ENCODE assay signal across 12 cellular contexts in the genomic region with DNA sequence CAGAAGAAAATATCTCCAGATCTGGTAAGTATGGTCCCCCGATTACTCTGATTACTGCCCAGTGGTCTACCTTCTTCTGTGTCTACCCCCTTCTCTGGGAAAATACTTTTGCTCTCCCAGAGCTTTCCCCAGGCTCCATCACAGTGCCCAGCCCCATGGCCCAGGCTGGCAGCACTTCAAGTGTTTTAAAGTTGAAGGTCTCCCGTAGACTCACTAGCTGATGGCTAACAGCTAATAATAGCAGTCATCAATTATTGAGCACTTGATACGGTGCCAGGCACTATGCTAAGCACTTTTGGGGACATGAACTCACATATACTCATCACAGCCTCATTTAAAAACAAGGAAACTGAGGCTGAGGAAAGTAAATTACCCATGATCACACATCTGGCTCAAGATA. TPM values are rescaled to one million over a fixed set of nuclear protein-coding genes. Genes with fewer than 3 reads are reported as not detected.
DNase-seq lines count a peak whose midpoint lies in the region; ATAC-seq and TF ChIP-seq lines count a peak whose summit lies in the region.
"Had no signal": no experiment of that assay in that cellular context is flagged by ENCODE, and none has a peak within 500 bp of the region (broad histone marks: within the 10 kb centered on the region; RNA-seq: fewer than 3 reads in every experiment).

No MANE protein-coding gene starts in this region.

- no peaks in the 10 kb centered on the region for H3K36me3 ChIP-seq in uterus

- peaks cover 78% of the 10 kb centered on the region for H3K4me1 Mint-ChIP-seq in dendritic cell treated with granulocyte-macrophage colony-stimulating factor and Interleukin-4, amounts not matched to agents 40 ng/mL and 50 ng/mL, for 4 days (ENCODE audit: low read depth)
- H3K4me1 Mint-ChIP-seq in nephron = peaks cover 49% of the 10 kb centered on the region

- H3K27me3 Mint-ChIP-seq in dendritic cell treated with granulocyte-macrophage colony-stimulating factor and Interleukin-4, amounts not matched to agents 40 ng/mL and 50 ng/mL, for 4 days = no peaks in the 10 kb centered on the region
- H3K27me3 Mint-ChIP-seq in nephron (ENCODE audit: low read depth) = no peaks in the 10 kb centered on the region
- H3K27me3 Mint-ChIP-seq: activated naive CD8-positive, alpha-beta T cell treated with anti-CD3 and anti-CD28 coated beads, Interleukin-2, amount 50 U/mL, for 24 hours had no signal

- TF ChIP-seq CTCF in nephron (IDR thresholded peaks at IDR 0.05; ENCODE audit: unreplicated experiment in 3 of 3) = no peak
- no peak for TF ChIP-seq CTCF in uterus (IDR thresholded peaks at IDR 0.05)

- H3K9me3 Mint-ChIP-seq in dendritic cell treated with granulocyte-macrophage colony-stimulating factor and Interleukin-4, amounts not matched to agents 40 ng/mL and 50 ng/mL, for 4 days = no peaks in the 10 kb centered on the region
- H3K9me3 Mint-ChIP-seq in nephron = no peaks in the 10 kb centered on the region
- H3K9me3 Mint-ChIP-seq: activated naive CD8-positive, alpha-beta T cell treated with anti-CD3 and anti-CD28 coated beads, Interleukin-2, amount 50 U/mL, for 24 hours had no signal

- no peak overlapping the region for H3K4me3 ChIP-seq in uterus

- peak overlapping the region; percentile 66 for H3K27ac Mint-ChIP-seq in dendritic cell treated with granulocyte-macrophage colony-stimulating factor and Interleukin-4, amounts not matched to agents 40 ng/mL and 50 ng/mL, for 4 days
- peak overlapping the region in 2 of 3 experiments; percentile 48 to 56 for H3K27ac Mint-ChIP-seq in nephron

- intact Hi-C loops in Right ventricle myocardium superior (cut with DNase I) = no loop called here
- intact Hi-C loops in left cardiac atrium (cut with DNase I) = no loop called here
- intact Hi-C loops in dendritic cell treated with granulocyte-macrophage colony-stimulating factor and Interleukin-4, amounts not matched to agents 40 ng/mL and 50 ng/mL, for 4 days (cut with micrococcal nuclease) = no loop called here
- intact Hi-C loops in uterus (cut with DNase I; ENCODE audit: low total_unique reads) = no loop called here

- DNase-seq in Right ventricle myocardium superior (no peak), left cardiac atrium (no peak), uterus (no peak), T-helper 9 cell (no peak), NOMO-1 treated with DMSO at 0.1 percent for 48 hours (lab: John Stamatoyannopoulos, UW; ENCODE audit: unreplicated experiment) (no peak)
- DNase-seq in stimulated activated CD4-positive, alpha-beta T cell treated with anti-CD3 and anti-CD28 coated beads, Interleukin-15, amount 100 ng/mL, for 24 hours = no peak
- DNase-seq: activated CD4-positive, alpha-beta T cell treated with anti-CD3 and anti-CD28 coated beads for 4 hours; stimulated activated CD4-positive, alpha-beta T cell treated with anti-CD3 and anti-CD28 coated beads, Interleukin-2, amount 100 ng/mL, for 24 hours had no signal

- H3K27ac ChIP-seq in uterus = peak overlapping the region; percentile 63 to 72

- no peaks in the 10 kb centered on the region for H3K27me3 ChIP-seq in uterus

- H3K36me3 Mint-ChIP-seq in dendritic cell treated with granulocyte-macrophage colony-stimulating factor and Interleukin-4, amounts not matched to agents 40 ng/mL and 50 ng/mL, for 4 days (ENCODE audit: low read depth) = peaks cover 73% of the 10 kb centered on the region
- peaks cover 23% of the 10 kb centered on the region for H3K36me3 Mint-ChIP-seq in nephron (ENCODE audit: low read depth)

- TF ChIP-seq POLR2A in uterus (IDR thresholded peaks at IDR 0.05) = no peak

- ATAC-seq in Right ventricle myocardium superior (ENCODE audit: poor library complexity) = peak; percentile 61
- no peak for ATAC-seq in left cardiac atrium

- peaks cover 0 to 31% of the 10 kb centered on the region in 2 donors for H3K4me1 ChIP-seq in uterus

- H3K4me3 Mint-ChIP-seq in dendritic cell treated with granulocyte-macrophage colony-stimulating factor and Interleukin-4, amounts not matched to agents 40 ng/mL and 50 ng/mL, for 4 days = no peak overlapping the region
- no peak overlapping the region for H3K4me3 Mint-ChIP-seq in nephron
- H3K4me3 Mint-ChIP-seq: activated naive CD8-positive, alpha-beta T cell treated with anti-CD3 and anti-CD28 coated beads, Interleukin-2, amount 50 U/mL, for 24 hours; neural crest cell had no signal

- H3K9me3 ChIP-seq in uterus = no peaks in the 10 kb centered on the region

RNA-seq across cellular contexts. Expression of a gene that starts 33.4 kb away (rescaled TPM):
- 14.6 TPM for total RNA-seq in Right ventricle myocardium superior
- total RNA-seq in left cardiac atrium = 10 to 100 TPM; 15.6 to 27.4 TPM
- total RNA-seq in uterus = 10 to 100 TPM; 14.7 to 38.0 (median 21.5) TPM

RNA-seq across cellular contexts. Expression of a gene that starts 33.8 kb away (rescaled TPM):
- 49.8 TPM for total RNA-seq in Right ventricle myocardium superior
- 10 to 100 TPM; 32.6 TPM for total RNA-seq in left cardiac atrium
- total RNA-seq in uterus = 100 to 1,000 TPM in 1 of 4 donors, 10 to 100 TPM in 3; 40.0 to 201 (median 51.0) TPM
